In the genomic region with DNA sequence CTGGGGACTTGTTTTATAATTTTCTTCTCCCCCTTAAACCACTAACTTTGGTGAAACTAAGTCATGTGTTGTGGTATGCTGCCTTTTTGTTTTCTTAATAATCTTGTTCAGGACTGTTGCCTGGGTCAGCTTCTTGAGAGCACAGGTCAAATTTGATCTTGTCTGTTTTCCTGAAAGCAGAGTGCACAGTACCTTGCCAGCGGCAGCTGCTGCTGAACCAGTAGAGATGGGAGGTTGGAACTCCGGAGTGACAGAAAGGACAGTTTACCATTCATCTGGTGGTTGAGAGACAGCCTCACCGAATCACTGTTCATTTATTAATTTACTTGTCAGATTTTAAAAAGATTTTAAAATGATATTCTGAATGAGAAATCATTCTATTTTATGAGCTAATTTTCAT, we compare ENCODE assay signal across 8 cellular contexts.
"Had no signal": no experiment of that assay in that cellular context is flagged by ENCODE, and none has a peak within 500 bp of the region (broad histone marks: within the 10 kb centered on the region; RNA-seq: fewer than 3 reads in every experiment).

No MANE protein-coding gene starts in this region.

- H3K4me3 ChIP-seq: GM23248 had no signal

- H3K27ac ChIP-seq: GM23248, KMS-11 had no signal

- H3K4me2 ChIP-seq: KMS-11 had no signal

- FAIRE-seq: H1, HTR-8/SVneo had no signal

- DNase-seq: GM23248, H7, HCEC 1CT, IMR-90, KBM-7 had no signal

- H2AFZ ChIP-seq: GM23248 had no signal

- H3K9ac ChIP-seq: GM23248, KMS-11 had no signal
